ENCODE assay signal across 8 cellular contexts in genomic region chr1:7770939-7771672, GRCh38. TPM values are rescaled to one million over a fixed set of nuclear protein-coding genes. Genes with fewer than 3 reads are reported as not detected.
A peak's percentile ranks its signal among the peaks of the same experiment; 100 is the strongest.
DNase-seq lines count a peak whose midpoint lies in the region; ATAC-seq lines count a peak whose summit lies in the region.

A gene with protein sequence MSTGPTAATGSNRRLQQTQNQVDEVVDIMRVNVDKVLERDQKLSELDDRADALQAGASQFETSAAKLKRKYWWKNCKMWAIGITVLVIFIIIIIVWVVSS (plus strand): TSS chr1:7771296. CDS start chr1:7771384, 88 bp downstream.

- peak; percentile 73 for DNase-seq in NK-92 treated with Interleukin-12 subunit alpha and Interleukin-12 subunit beta, amount 100 ng/mL, for 24 hours (lab: John Stamatoyannopoulos, UW)
- no peak for DNase-seq in NK-92 (lab: John Stamatoyannopoulos, UW; ENCODE audit: unreplicated experiment)
- peak; percentile 54 for DNase-seq in NCI-H446 treated with DMSO at 0.1 percent for 48 hours (lab: John Stamatoyannopoulos, UW)
- DNase-seq in activated CD4-positive, alpha-beta T cell treated with anti-CD3 and anti-CD28 coated beads for 4 hours: peak; percentile 85 to 86
- DNase-seq in left colon: peak; percentile 86 to 93
- DNase-seq in stimulated activated CD4-positive, alpha-beta T cell treated with anti-CD3 and anti-CD28 coated beads, Interleukin-1b, Interleukin-23, amount 100 ng/mL, for 48 hours: peak; percentile 85

- H3K27ac ChIP-seq in cingulate gyrus (ENCODE audit: low read depth, low read length): peak within 1 kb of the TSS; percentile 91

- intact Hi-C loops in left colon (cut with DNase I, micrococcal nuclease): no loop called here

- ATAC-seq in HG02981 (IDR thresholded peaks at IDR 0.05; ENCODE audit: unreplicated experiment) (peak; percentile 71), left colon (peak; percentile 96)

RNA-seq across cellular contexts. Expression of the gene that starts here (rescaled TPM):
- 100 to 1,000 TPM in 1 of 2 donors, 10 to 100 TPM in 1; 90.9 to 100 TPM for total RNA-seq in left colon
